In genomic region chr6:151015320-151015719, GRCh38 we compare ENCODE assay signal across 17 cellular contexts.
DNase-seq lines count a peak whose midpoint lies in the region; ATAC-seq and TF ChIP-seq lines count a peak whose summit lies in the region.
"Had no signal": no experiment of that assay in that cellular context is flagged by ENCODE, and none has a peak within 500 bp of the region (broad histone marks: within the 10 kb centered on the region; RNA-seq: fewer than 3 reads in every experiment).

No MANE protein-coding gene starts in this region.

- no peak overlapping the region for H2AFZ ChIP-seq in HCT116 (ENCODE audit: low read depth, low read length, poor library complexity, severe bottlenecking)
- no peak overlapping the region for H2AFZ ChIP-seq in trophoblast cell (ENCODE audit: insufficient read depth, low read length, poor library complexity)

- H3K4me1 ChIP-seq in HCT116 (ENCODE audit: control insufficient read depth in 1 of 2, insufficient read depth in 2 of 2, low read length in 2 of 2): peaks cover 67 to 82% of the 10 kb centered on the region in 2 experiments
- H3K4me1 ChIP-seq in trophoblast cell (ENCODE audit: control insufficient read depth in 1 of 2, insufficient read depth in 2 of 2, low read length in 2 of 2): peaks cover 0 to 2% of the 10 kb centered on the region in 2 experiments
- H3K4me1 ChIP-seq: BE2C, Peyer's patch had no signal

- H3K4me3 ChIP-seq in AG04450 (ENCODE audit: low read depth, low read length) (no peak overlapping the region), HCT116 (replicated peaks in 1 of 2; ENCODE audit: low read depth in 1 of 2, low read length in 2 of 2) (no peak overlapping the region), trophoblast cell (ENCODE audit: low read depth, low read length) (no peak overlapping the region)
- H3K4me3 ChIP-seq: Peyer's patch, SK-N-MC had no signal

- no peak overlapping the region for H4K12ac ChIP-seq in trophoblast cell (ENCODE audit: low read depth, low read length)

- no peak overlapping the region for H2AK5ac ChIP-seq in trophoblast cell (ENCODE audit: low read length)

- H4K20me1 ChIP-seq in HCT116 (ENCODE audit: insufficient read depth): no peaks in the 10 kb centered on the region

- H3K27me3 ChIP-seq in AG04450 (ENCODE audit: control insufficient read depth, insufficient read depth, low read length) (no peaks in the 10 kb centered on the region), HCT116 (ENCODE audit: insufficient read depth, low read length) (no peaks in the 10 kb centered on the region), trophoblast cell (ENCODE audit: insufficient read depth, low read length) (no peaks in the 10 kb centered on the region)
- H3K27me3 ChIP-seq: BE2C, Peyer's patch had no signal

- H3K36me3 ChIP-seq in HCT116 (ENCODE audit: control insufficient read depth in 1 of 2, insufficient read depth in 2 of 2, low read length in 2 of 2) (peaks cover 0 to 27% of the 10 kb centered on the region in 2 experiments; a peak in 1 of 4 replicates), trophoblast cell (ENCODE audit: control insufficient read depth in 1 of 2, insufficient read depth in 2 of 2, low read length in 2 of 2) (peaks cover 11 to 28% of the 10 kb centered on the region in 2 experiments)
- H3K36me3 ChIP-seq: Peyer's patch had no signal

- H3K9me2 ChIP-seq in HCT116 (ENCODE audit: insufficient read depth): no peaks in the 10 kb centered on the region

- TSS peak; percentile 18 for BruUV-seq in HCT116 (replicated peaks; lab: Mats Ljungman, UMichigan)

- no peak for ATAC-seq in HCT116

- DNase-seq in AG04450 (ENCODE audit: low read depth, low spot score) (no peak), HCT116 (ENCODE audit: low read depth, low spot score) (no peak), fibroblast of gingiva (ENCODE audit: low read depth) (peak; percentile 37), trophoblast cell (no peak), NCI-H1436 treated with DMSO at 0.1 percent for 48 hours (lab: John Stamatoyannopoulos, UW) (no peak), COLO668 (lab: John Stamatoyannopoulos, UW; ENCODE audit: unreplicated experiment) (no peak)
- no peak for DNase-seq in activated CD4-positive, CD25-positive, alpha-beta regulatory T cell treated with anti-CD3 and anti-CD28 coated beads, Interleukin-2, amount 50 U/mL, for 72 hours
- DNase-seq: BE2C, DMS 273 treated with DMSO at 0.1 percent for 48 hours, GF-D8, MM.1S, NCI-H1092 treated with DMSO at 0.1 percent for 48 hours, NCI-H1694, NCI-H524, Peyer's patch, Right ventricle myocardium superior had no signal

- no peak for TF ChIP-seq POLR2A in HCT116 (IDR thresholded peaks at IDR 0.05; ENCODE audit: borderline replicate concordance, extremely low read depth, insufficient read depth, insufficient read length)

- no peaks in the 10 kb centered on the region for H3K79me1 ChIP-seq in trophoblast cell (ENCODE audit: low read length)

- H3K9ac ChIP-seq in HCT116 (ENCODE audit: low read length) (peak overlapping the region; percentile 44), trophoblast cell (ENCODE audit: low read length) (no peak overlapping the region)

- H3K9me3 ChIP-seq in AG04450 (ENCODE audit: control insufficient read depth, insufficient read depth, low read length) (no peaks in the 10 kb centered on the region), HCT116 (ENCODE audit: control insufficient read depth in 1 of 2, insufficient read depth in 1 of 2, low read depth in 1 of 2, low read length in 2 of 2) (no peaks in the 10 kb centered on the region), trophoblast cell (ENCODE audit: insufficient read depth, low read depth, low read length) (no peaks in the 10 kb centered on the region)
- H3K9me3 ChIP-seq: BE2C, Peyer's patch had no signal

- TF ChIP-seq CTCF in AG04450 (IDR thresholded peaks at IDR 0.05; ENCODE audit: low read depth, low read length): no peak
- TF ChIP-seq CTCF in HCT116 (IDR thresholded peaks at IDR 0.05 in 2 of 3, conservative IDR thresholded peaks at IDR 0.05 in 1 of 3; ENCODE audit: borderline replicate concordance in 1 of 3, insufficient read depth in 1 of 3, low read depth in 2 of 3, low read length in 2 of 3): no peak

- no peak overlapping the region for H2BK5ac ChIP-seq in trophoblast cell (ENCODE audit: low read depth, low read length, poor library complexity)

- no CpG with 5 or more reads among the region's 11 CpGs for WGBS in trophoblast cell (ENCODE audit: extremely low coverage, insufficient coverage, insufficient read length)

- no peak overlapping the region for H4K8ac ChIP-seq in trophoblast cell (ENCODE audit: low read depth, low read length)

- POLR2A ChIA-PET in AG04450 (lab: Yijun Ruan, JAX) (interaction anchor here (1.3 to 1.4 kb wide), 2 partner anchors 11 to 276 kb away, joined by 4 to 6 read pairs; no protein-coding TSS in a partner anchor), HCT116 (lab: Charles Lee) (interaction anchor here (0.8 to 4.1 kb wide), 3 partner anchors 11 to 309 kb away, joined by 3 to 43 read pairs (median 3); no protein-coding TSS in a partner anchor)

- H4K91ac ChIP-seq in trophoblast cell (ENCODE audit: low read depth, low read length): no peak overlapping the region

- H3K14ac ChIP-seq in trophoblast cell (ENCODE audit: low read length): no peak overlapping the region

- no peak for TF ChIP-seq RAD21 in HCT116 (IDR thresholded peaks at IDR 0.05; ENCODE audit: low read depth)

- no peak overlapping the region for H3K18ac ChIP-seq in trophoblast cell (ENCODE audit: low read length)

- CTCF ChIA-PET in AG04450 (lab: Charles Lee): interaction anchor here (0.7 to 8.2 kb wide), 26 partner anchors 10 to 334 kb away, joined by 3 to 131 read pairs (median 8); no protein-coding TSS in a partner anchor
- CTCF ChIA-PET in HCT116 (lab: Charles Lee): interaction anchor here (0.5 to 3.9 kb wide), 8 partner anchors 10 to 319 kb away, joined by 3 to 60 read pairs (median 4); no protein-coding TSS in a partner anchor

- H2BK12ac ChIP-seq in trophoblast cell (ENCODE audit: low read length): peak overlapping the region; percentile 36

- H3K4me2 ChIP-seq in HCT116 (ENCODE audit: low read length): peak overlapping the region; percentile 36
- no peak overlapping the region for H3K4me2 ChIP-seq in trophoblast cell (ENCODE audit: low read length)

- H3K27ac ChIP-seq in AG04450 (ENCODE audit: low read depth, low read length): peak overlapping the region; percentile 41
- H3K27ac ChIP-seq in HCT116 (ENCODE audit: low read depth, low read length): peak overlapping the region; percentile 78
- H3K27ac ChIP-seq in trophoblast cell (ENCODE audit: low read depth, low read length): no peak overlapping the region
- H3K27ac ChIP-seq: Peyer's patch, SK-N-MC had no signal

- H3K4ac ChIP-seq in trophoblast cell (ENCODE audit: low read depth, low read length): no peak overlapping the region

- H3K79me2 ChIP-seq in HCT116 (ENCODE audit: insufficient read depth, low read length): peaks cover 21% of the 10 kb centered on the region; the same call in 1 of the 2 replicates
- no peaks in the 10 kb centered on the region for H3K79me2 ChIP-seq in trophoblast cell (ENCODE audit: control insufficient read depth, insufficient read depth, low read length, poor library complexity)

- intact Hi-C loops in HCT116 (cut with micrococcal nuclease): loop anchor here (2.0 kb wide), 1 partner anchor 225 kb away; no protein-coding TSS in a partner anchor

- RAD21 ChIA-PET in HCT116 (lab: Charles Lee; ENCODE audit: low non-redundant PET in 1 of 2, low total read pairs in 2 of 2, uncharacterized antibody in 2 of 2, unreplicated experiment in 2 of 2): interaction anchor here (0.8 to 2.8 kb wide), 5 partner anchors 293 to 309 kb away, joined by 3 to 28 read pairs (median 4); no protein-coding TSS in a partner anchor

- no peak overlapping the region for H3K23ac ChIP-seq in trophoblast cell (ENCODE audit: low read length)

- H2BK120ac ChIP-seq in trophoblast cell (ENCODE audit: insufficient read depth, low read length, poor library complexity): no peak overlapping the region

TF ChIP-seq in HCT116, 20 proteins besides CTCF, POLR2A, EP300 and RAD21:
- TF ChIP-seq TCF7L2 (IDR thresholded peaks at IDR 0.05; ENCODE audit: borderline replicate concordance, extremely low read depth, insufficient read depth, insufficient read length) (peak; percentile 85), CEBPB (IDR thresholded peaks at IDR 0.05; ENCODE audit: low read depth) (no peak)
